Comparison of ENCODE assay signal across 10 cellular contexts in the genomic region with DNA sequence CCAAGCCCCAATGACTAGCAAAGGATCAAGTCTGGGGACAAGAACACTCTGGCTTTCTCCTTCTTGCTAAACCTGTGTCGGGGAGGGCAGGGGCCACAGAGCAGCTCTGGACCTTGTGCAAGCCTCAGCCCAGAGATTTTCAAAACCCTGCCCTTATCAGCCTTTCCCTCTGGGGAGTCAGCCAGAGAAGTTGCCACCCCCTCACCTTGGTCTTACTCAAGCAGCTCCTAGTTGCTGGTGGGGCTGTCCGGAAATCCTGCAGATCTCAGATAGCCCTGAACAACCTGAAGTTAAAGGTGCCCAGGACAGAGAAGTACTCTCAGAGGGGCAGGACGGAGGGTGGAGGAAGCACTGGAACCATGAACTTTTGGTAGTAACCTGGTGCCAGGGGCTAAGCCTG. TPM values are rescaled to one million over a fixed set of nuclear protein-coding genes. Genes with fewer than 3 reads are reported as not detected.
DNase-seq lines count a peak whose midpoint lies in the region; ATAC-seq, FAIRE-seq and TF ChIP-seq lines count a peak whose summit lies in the region.
"Had no signal": no experiment of that assay in that cellular context is flagged by ENCODE, and none has a peak within 500 bp of the region (broad histone marks: within the 10 kb centered on the region; RNA-seq: fewer than 3 reads in every experiment).

No MANE protein-coding gene starts in this region.

- H3K27me3 Mint-ChIP-seq in activated CD4-positive, alpha-beta memory T cell treated with anti-CD3 and anti-CD28 coated beads for 36 hours, result no peaks in the 10 kb centered on the region

- TF ChIP-seq POLR2A in GM12891 (IDR thresholded peaks at IDR 0.05; ENCODE audit: low read depth, low read length) (no peak), thyroid gland (IDR thresholded peaks at IDR 0.05) (no peak)

- H3K27ac Mint-ChIP-seq in activated CD4-positive, alpha-beta memory T cell treated with anti-CD3 and anti-CD28 coated beads for 36 hours, result no peak overlapping the region

- H3K4me3 ChIP-seq in mononuclear cell (ENCODE audit: low read length) (peak overlapping the region; percentile 60), thyroid gland (replicated peaks in 1 of 3) (no peak overlapping the region)

- H3K27ac ChIP-seq in thyroid gland, result no peak overlapping the region

- peak; percentile 92 for FAIRE-seq in GM12891 (lab: Jason Lieb, UNC)
- FAIRE-seq: D721Med had no signal

- no peaks in the 10 kb centered on the region for H3K36me3 ChIP-seq in thyroid gland

- no peak for ATAC-seq in HG03196 (IDR thresholded peaks at IDR 0.05; ENCODE audit: unreplicated experiment)

- peak overlapping the region; percentile 68 for H3K4me3 Mint-ChIP-seq in activated CD4-positive, alpha-beta memory T cell treated with anti-CD3 and anti-CD28 coated beads for 36 hours

- CTCF ChIA-PET in activated CD4-positive, alpha-beta memory T cell treated with anti-CD3 and anti-CD28 coated beads for 36 hours (lab: Charles Lee), result no interaction called here

- H3K9me3 Mint-ChIP-seq in activated CD4-positive, alpha-beta memory T cell treated with anti-CD3 and anti-CD28 coated beads for 36 hours, result no peaks in the 10 kb centered on the region

- H3K4me1 ChIP-seq in mononuclear cell (ENCODE audit: insufficient read depth, low read length), result peaks cover 77% of the 10 kb centered on the region
- peaks cover 8% of the 10 kb centered on the region in 2 donors for H3K4me1 ChIP-seq in thyroid gland

- WGBS in thyroid gland, 2 donors, result 93 to 100% methylated on average over 3 of the region's 3 CpGs

- H3K9me3 ChIP-seq in mononuclear cell (ENCODE audit: low read depth, low read length), result no peaks in the 10 kb centered on the region
- no peaks in the 10 kb centered on the region for H3K9me3 ChIP-seq in thyroid gland

- POLR2A ChIA-PET in activated CD4-positive, alpha-beta memory T cell treated with anti-CD3 and anti-CD28 coated beads for 36 hours (lab: Charles Lee), result no interaction called here

- H3K27me3 ChIP-seq in mononuclear cell (ENCODE audit: insufficient read depth, low read length) (no peaks in the 10 kb centered on the region), thyroid gland (no peaks in the 10 kb centered on the region)

- no peaks in the 10 kb centered on the region for H3K36me3 Mint-ChIP-seq in activated CD4-positive, alpha-beta memory T cell treated with anti-CD3 and anti-CD28 coated beads for 36 hours

- H3K4me1 Mint-ChIP-seq in activated CD4-positive, alpha-beta memory T cell treated with anti-CD3 and anti-CD28 coated beads for 36 hours (ENCODE audit: low read depth), result peaks cover 23% of the 10 kb centered on the region

- DNase-seq in CD1c-positive myeloid dendritic cell (ENCODE audit: extremely low spot score) (peak; percentile 37), GM12891 (ENCODE audit: insufficient read length, low spot score) (no peak), thyroid gland (no peak)
- no peak for DNase-seq in activated CD4-positive, alpha-beta memory T cell treated with anti-CD3 and anti-CD28 coated beads for 36 hours
- no peak for DNase-seq in activated CD4-positive, CD25-positive, alpha-beta regulatory T cell (lab: John Stamatoyannopoulos, UW)
- no peak for DNase-seq in activated effector memory CD4-positive, alpha-beta T cell treated with Interleukin-2 at 50 U/mL for 16 hours
- DNase-seq: cerebellar nuclear complex had no signal

- intact Hi-C loops in activated CD4-positive, alpha-beta memory T cell treated with anti-CD3 and anti-CD28 coated beads for 36 hours (cut with micrococcal nuclease), result no loop called here
- intact Hi-C loops in thyroid gland (cut with DNase I), result no loop called here

- TF ChIP-seq CTCF in thyroid gland (IDR thresholded peaks at IDR 0.05), result no peak

TF ChIP-seq in GM12891, 5 proteins besides CTCF, POLR2A, EP300 and RAD21:
- no peak for TF ChIP-seq SPI1 (IDR thresholded peaks at IDR 0.05; ENCODE audit: low read depth, low read length)
- no peak for TF ChIP-seq TAF1 (IDR thresholded peaks at IDR 0.05; ENCODE audit: low read depth, low read length)
- no peak for TF ChIP-seq POLR2AphosphoS5 (IDR thresholded peaks at IDR 0.05; ENCODE audit: low read depth, low read length)
- no peak for TF ChIP-seq POU2F2 (IDR thresholded peaks at IDR 0.05; ENCODE audit: low read depth, low read length)
- no peak for TF ChIP-seq PAX5 (IDR thresholded peaks at IDR 0.05; ENCODE audit: insufficient read depth, low read length, severe bottlenecking)

RNA-seq across cellular contexts. Expression of gene HVCN1, which starts 1.1 kb away (rescaled TPM):
- polyA plus RNA-seq in GM12891 (2012; ENCODE audit: low read depth, missing spikeins), result 83.4 TPM
- total RNA-seq in activated CD4-positive, alpha-beta memory T cell treated with anti-CD3 and anti-CD28 coated beads for 36 hours, result 1 to 10 TPM; 4.0 to 4.1 TPM
- total RNA-seq in mononuclear cell, result 18.5 TPM
- 1 to 10 TPM; 4.4 to 6.9 (median 4.5) TPM for total RNA-seq in thyroid gland

RNA-seq across cellular contexts. Expression of gene PPP1CC, which starts 54.9 kb away (rescaled TPM):
- polyA plus RNA-seq in GM12891 (2012; ENCODE audit: low read depth, missing spikeins), result 134 TPM
- 100 to 1,000 TPM; 334 to 343 TPM for total RNA-seq in activated CD4-positive, alpha-beta memory T cell treated with anti-CD3 and anti-CD28 coated beads for 36 hours
- 158 TPM for total RNA-seq in mononuclear cell
- 100 to 1,000 TPM in 3 of 4 donors, 10 to 100 TPM in 1; 85.3 to 154 (median 118) TPM for total RNA-seq in thyroid gland
